27 cellular contexts compared by ENCODE assay signal in genomic region chr15:91108421-91108820, GRCh38. TPM values are rescaled to one million over a fixed set of nuclear protein-coding genes. Genes with fewer than 3 reads are reported as not detected.
"Had no signal": no experiment of that assay in that cellular context is flagged by ENCODE, and none has a peak within 500 bp of the region (broad histone marks: within the 10 kb centered on the region; RNA-seq: fewer than 3 reads in every experiment).

No MANE protein-coding gene starts in this region.

- H3K4me3 Mint-ChIP-seq: T-cell had no signal

- H3K27ac Mint-ChIP-seq: T-cell had no signal

- H3K9me3 Mint-ChIP-seq: T-cell had no signal

- H3K36me3 ChIP-seq: MG63, SJCRH30 had no signal

- H3K4me3 ChIP-seq: MG63, PC-9, SJCRH30, SK-N-MC had no signal

- H3K36me3 Mint-ChIP-seq: T-cell had no signal

- DNase-seq: Kasumi-1, KG1, MG63, MV-4-11, NCI-H1092, NCI-H1105, NCI-H1417 treated with DMSO at 0.1 percent for 48 hours, NCI-H1436 treated with DMSO at 0.1 percent for 48 hours, NCI-H1694 treated with DMSO at 0.1 percent for 48 hours, NCI-H187 treated with DMSO at 0.1 percent for 48 hours, NCI-H2081, NCI-H2171 treated with DMSO at 0.1 percent for 48 hours, NCI-H2227 treated with DMSO at 0.1 percent for 48 hours, NCI-H345, NCI-H446, NCI-H510A treated with DMSO at 0.1 percent for 48 hours, NCI-H524 treated with DMSO at 0.1 percent for 48 hours, NCI-H526 treated with DMSO at 0.1 percent for 48 hours, NCI-H774, PC-9, SHP77, SIG-M5, SJCRH30, T-cell had no signal

- H3K4me1 Mint-ChIP-seq: T-cell had no signal

- H3K27me3 ChIP-seq: SJCRH30 had no signal

RNA-seq across cellular contexts. Expression of gene SV2B, which starts 8.4 kb away (rescaled TPM):
- total RNA-seq: M059J, PC-9, RPMI7951, SJCRH30 had no signal
